ENCODE assay signal across 8 cellular contexts in the genomic region with DNA sequence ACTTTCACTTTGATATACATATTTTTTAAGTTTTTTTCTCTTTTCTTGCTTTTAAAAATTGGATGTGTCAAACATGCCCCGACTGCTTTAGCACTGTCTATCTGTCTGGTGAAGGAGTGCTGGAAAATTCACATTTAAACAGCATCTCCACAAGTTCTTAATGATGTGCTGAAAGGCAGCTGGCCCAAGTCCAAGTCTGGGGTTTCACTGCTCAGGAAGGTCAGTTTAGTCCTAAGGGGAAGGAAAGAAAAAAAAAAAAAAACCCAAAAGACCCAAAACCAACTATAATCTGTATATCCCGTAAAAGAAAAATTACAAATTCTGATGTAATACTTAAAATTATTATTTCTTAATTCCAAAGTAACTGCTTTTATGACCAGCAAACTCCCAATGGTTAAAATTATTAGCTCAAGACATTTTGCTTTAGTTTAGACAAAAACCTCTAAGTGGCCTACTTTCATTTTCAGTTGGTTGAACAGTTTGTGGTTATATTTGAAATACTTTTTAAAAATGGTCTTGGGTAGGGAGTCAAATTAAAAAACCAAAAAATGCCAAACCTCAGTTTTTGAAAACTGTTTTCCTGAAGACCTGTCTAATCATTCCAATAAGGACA.
A peak's percentile ranks its signal among the peaks of the same experiment; 100 is the strongest.
DNase-seq lines count a peak whose midpoint lies in the region; ATAC-seq, FAIRE-seq and TF ChIP-seq lines count a peak whose summit lies in the region.

No MANE protein-coding gene starts in this region.

- H3K27me3 ChIP-seq in WERI-Rb-1 (ENCODE audit: insufficient read depth, low read depth, severe bottlenecking): no peaks in the 10 kb centered on the region
- no peaks in the 10 kb centered on the region for H3K27me3 ChIP-seq in keratinocyte (ENCODE audit: control insufficient read depth, extremely low read depth, insufficient read depth, low read length)
- no peaks in the 10 kb centered on the region for H3K27me3 ChIP-seq in brain microvascular endothelial cell (replicated peaks)

- CTCF ChIA-PET in HEK293 (lab: Yijun Ruan, JAX): interaction anchor here (0.5 to 2.8 kb wide), 11 partner anchors 29 to 1084 kb away, joined by 3 to 25 read pairs (median 6); no protein-coding TSS in a partner anchor

- H3K36me3 ChIP-seq in HEK293 (ENCODE audit: control insufficient read depth in 2 of 2, insufficient read depth in 1 of 2, low read length in 2 of 2) (no peaks in the 10 kb centered on the region), WERI-Rb-1 (no peaks in the 10 kb centered on the region), keratinocyte (ENCODE audit: control insufficient read depth in 2 of 2, extremely low read depth in 1 of 2, insufficient read depth in 2 of 2, low read length in 2 of 2) (no peaks in the 10 kb centered on the region), brain microvascular endothelial cell (replicated peaks) (no peaks in the 10 kb centered on the region)

- no peak overlapping the region for H3K4me3 ChIP-seq in HEK293 (ENCODE audit: low read depth, low read length)
- H3K4me3 ChIP-seq in WERI-Rb-1 (ENCODE audit: low read depth, low read length): peak overlapping the region; percentile 19
- H3K4me3 ChIP-seq in keratinocyte (ENCODE audit: control insufficient read depth in 2 of 3, extremely low read depth in 1 of 3, insufficient read depth in 2 of 3, low read depth in 1 of 3, low read length in 3 of 3): no peak overlapping the region
- no peak overlapping the region for H3K4me3 ChIP-seq in brain microvascular endothelial cell (ENCODE audit: low read depth, low read length)

- H4K20me1 ChIP-seq in keratinocyte (ENCODE audit: control insufficient read depth, extremely low read depth, insufficient read depth, low read length): no peaks in the 10 kb centered on the region

- no peaks in the 10 kb centered on the region for H3K9me1 ChIP-seq in keratinocyte (ENCODE audit: control insufficient read depth, extremely low read depth, insufficient read depth, low read length)

- H3K9me3 ChIP-seq in HEK293 (ENCODE audit: control insufficient read depth, insufficient read depth, low read depth, low read length) (no peaks in the 10 kb centered on the region), WERI-Rb-1 (ENCODE audit: severe bottlenecking) (no peaks in the 10 kb centered on the region), keratinocyte (ENCODE audit: control insufficient read depth, low read depth, low read length) (no peaks in the 10 kb centered on the region)

- no peak overlapping the region for H3K4me2 ChIP-seq in keratinocyte (ENCODE audit: control insufficient read depth, extremely low read depth, insufficient read depth, low read depth, low read length)

- TF ChIP-seq CTCF in HEK293 (tag by site-specific recombination; IDR thresholded peaks at IDR 0.05): no peak
- no peak for TF ChIP-seq CTCF in WERI-Rb-1 (IDR thresholded peaks at IDR 0.05; ENCODE audit: low read depth, low read length)
- no peak for TF ChIP-seq CTCF in keratinocyte (optimal IDR thresholded peaks at IDR 0.05 in 1 of 3, IDR thresholded peaks at IDR 0.05 in 1 of 3, conservative IDR thresholded peaks at IDR 0.05 in 1 of 3; ENCODE audit: extremely low read depth in 1 of 3, insufficient read depth in 2 of 3, low read length in 3 of 3)
- no peak for TF ChIP-seq CTCF in brain microvascular endothelial cell (IDR thresholded peaks at IDR 0.05; ENCODE audit: low read depth, low read length, missing control alignments)

- dilution Hi-C loops in keratinocyte (cut with MboI; ENCODE audit: extremely low pct_ligation_motif_present, low sequenced_read_pairs): no loop called here

- ATAC-seq in HG03378 (IDR thresholded peaks at IDR 0.05; ENCODE audit: unreplicated experiment): no peak
- ATAC-seq in GM18868 (IDR thresholded peaks at IDR 0.05; ENCODE audit: unreplicated experiment): no peak

- H3K9ac ChIP-seq in keratinocyte (ENCODE audit: control insufficient read depth, extremely low read depth, insufficient read depth, low read length): no peak overlapping the region

- FAIRE-seq in keratinocyte (lab: Jason Lieb, UNC): peak; percentile 46

- H3K79me2 ChIP-seq in keratinocyte (ENCODE audit: control insufficient read depth, insufficient read depth, low read length): no peaks in the 10 kb centered on the region

- H3K4me1 ChIP-seq in HEK293 (ENCODE audit: control insufficient read depth, insufficient read depth, low read length) (peaks cover 16% of the 10 kb centered on the region), keratinocyte (ENCODE audit: control insufficient read depth, extremely low read depth, insufficient read depth, low read length) (peaks cover 30% of the 10 kb centered on the region)

- DNase-seq in ACHN (peak; percentile 24), WERI-Rb-1 (peak; percentile 32), keratinocyte (ENCODE audit: low read depth, low spot score) (no peak), brain microvascular endothelial cell (no peak), HuH-7 (ENCODE audit: low spot score) (no peak)

- in situ Hi-C loops in ACHN (cut with HindIII; ENCODE audit: low pct_ligation_motif_present, low pct_unique_long_range_greater_than_20kb, low sequenced_read_pairs): no loop called here
- in situ Hi-C loops in brain microvascular endothelial cell (cut with HindIII; ENCODE audit: low pct_ligation_motif_present, low sequenced_read_pairs): no loop called here

- no peak overlapping the region for H3K27ac ChIP-seq in HEK293 (ENCODE audit: extremely low read depth, low read depth, low read length)
- H3K27ac ChIP-seq in WERI-Rb-1: peak overlapping the region; percentile 75
- no peak overlapping the region for H3K27ac ChIP-seq in keratinocyte (ENCODE audit: control insufficient read depth, insufficient read depth, low read length)
- H3K27ac ChIP-seq in brain microvascular endothelial cell: no peak overlapping the region

- H2AFZ ChIP-seq in keratinocyte (ENCODE audit: control insufficient read depth, low read length): no peak overlapping the region

- POLR2A ChIA-PET in HEK293 (lab: Yijun Ruan, JAX): interaction anchor here (0.8 kb wide), 1 partner anchor 182 kb away, joined by 3 read pairs; no protein-coding TSS in a partner anchor

TF ChIP-seq in HEK293, 187 proteins besides CTCF, POLR2A, EP300 and RAD21:
- 0 out of 2 replicates have a peak, but pooled peaks have one; percentile 20 for TF ChIP-seq ZNF335 (tag by site-specific recombination; conservative IDR thresholded peaks at IDR 0.05)
- TF ChIP-seq, protein P1, sequence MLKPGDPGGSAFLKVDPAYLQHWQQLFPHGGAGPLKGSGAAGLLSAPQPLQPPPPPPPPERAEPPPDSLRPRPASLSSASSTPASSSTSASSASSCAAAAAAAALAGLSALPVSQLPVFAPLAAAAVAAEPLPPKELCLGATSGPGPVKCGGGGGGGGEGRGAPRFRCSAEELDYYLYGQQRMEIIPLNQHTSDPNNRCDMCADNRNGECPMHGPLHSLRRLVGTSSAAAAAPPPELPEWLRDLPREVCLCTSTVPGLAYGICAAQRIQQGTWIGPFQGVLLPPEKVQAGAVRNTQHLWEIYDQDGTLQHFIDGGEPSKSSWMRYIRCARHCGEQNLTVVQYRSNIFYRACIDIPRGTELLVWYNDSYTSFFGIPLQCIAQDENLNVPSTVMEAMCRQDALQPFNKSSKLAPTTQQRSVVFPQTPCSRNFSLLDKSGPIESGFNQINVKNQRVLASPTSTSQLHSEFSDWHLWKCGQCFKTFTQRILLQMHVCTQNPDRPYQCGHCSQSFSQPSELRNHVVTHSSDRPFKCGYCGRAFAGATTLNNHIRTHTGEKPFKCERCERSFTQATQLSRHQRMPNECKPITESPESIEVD (tag by site-specific recombination; IDR thresholded peaks at IDR 0.05): peak; percentile 76
- TF ChIP-seq, protein P2, sequence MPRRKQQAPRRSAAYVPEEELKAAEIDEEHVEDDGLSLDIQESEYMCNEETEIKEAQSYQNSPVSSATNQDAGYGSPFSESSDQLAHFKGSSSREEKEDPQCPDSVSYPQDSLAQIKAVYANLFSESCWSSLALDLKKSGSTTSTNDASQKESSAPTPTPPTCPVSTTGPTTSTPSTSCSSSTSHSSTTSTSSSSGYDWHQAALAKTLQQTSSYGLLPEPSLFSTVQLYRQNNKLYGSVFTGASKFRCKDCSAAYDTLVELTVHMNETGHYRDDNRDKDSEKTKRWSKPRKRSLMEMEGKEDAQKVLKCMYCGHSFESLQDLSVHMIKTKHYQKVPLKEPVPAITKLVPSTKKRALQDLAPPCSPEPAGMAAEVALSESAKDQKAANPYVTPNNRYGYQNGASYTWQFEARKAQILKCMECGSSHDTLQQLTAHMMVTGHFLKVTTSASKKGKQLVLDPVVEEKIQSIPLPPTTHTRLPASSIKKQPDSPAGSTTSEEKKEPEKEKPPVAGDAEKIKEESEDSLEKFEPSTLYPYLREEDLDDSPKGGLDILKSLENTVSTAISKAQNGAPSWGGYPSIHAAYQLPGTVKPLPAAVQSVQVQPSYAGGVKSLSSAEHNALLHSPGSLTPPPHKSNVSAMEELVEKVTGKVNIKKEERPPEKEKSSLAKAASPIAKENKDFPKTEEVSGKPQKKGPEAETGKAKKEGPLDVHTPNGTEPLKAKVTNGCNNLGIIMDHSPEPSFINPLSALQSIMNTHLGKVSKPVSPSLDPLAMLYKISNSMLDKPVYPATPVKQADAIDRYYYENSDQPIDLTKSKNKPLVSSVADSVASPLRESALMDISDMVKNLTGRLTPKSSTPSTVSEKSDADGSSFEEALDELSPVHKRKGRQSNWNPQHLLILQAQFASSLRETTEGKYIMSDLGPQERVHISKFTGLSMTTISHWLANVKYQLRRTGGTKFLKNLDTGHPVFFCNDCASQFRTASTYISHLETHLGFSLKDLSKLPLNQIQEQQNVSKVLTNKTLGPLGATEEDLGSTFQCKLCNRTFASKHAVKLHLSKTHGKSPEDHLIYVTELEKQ (tag by site-specific recombination; IDR thresholded peaks at IDR 0.05; ENCODE audit: borderline replicate concordance): no peak
- 0 out of 2 replicates have a peak, but pooled peaks have one; percentile 43 for TF ChIP-seq SCRT1 (tag by site-specific recombination; IDR thresholded peaks at IDR 0.05; ENCODE audit: borderline replicate concordance)

Comparison
In these comparisons a context has a peak if more than half of its experiments do, and no peak if none do; other contexts are left out.
1. DNase-seq: peak in ACHN (single experiment) and WERI-Rb-1 (single experiment); none in keratinocyte (single experiment), brain microvascular endothelial cell (single experiment) and HuH-7 (single experiment).